Comparison of ENCODE assay signal across 1 cellular context in genomic region chr14:67491741-67492504, GRCh38.
TF ChIP-seq lines count a peak whose summit lies in the region.

No MANE protein-coding gene starts in this region.

TF ChIP-seq in H1, 55 proteins besides CTCF, POLR2A, EP300 and RAD21:
- TF ChIP-seq CEBPB (IDR thresholded peaks at IDR 0.05; ENCODE audit: low read depth, low read length), result no peak
- TF ChIP-seq MAX (IDR thresholded peaks at IDR 0.05), result peak; percentile 23; the same call in 1 of the 2 replicates
- no peak for TF ChIP-seq BRCA1 (IDR thresholded peaks at IDR 0.05; ENCODE audit: low read depth, low read length)
- TF ChIP-seq KDM4A (IDR thresholded peaks at IDR 0.05; ENCODE audit: low read depth, low read length, severe bottlenecking), result no peak
- TF ChIP-seq GTF2F1 (IDR thresholded peaks at IDR 0.05; ENCODE audit: borderline replicate concordance, low read depth, low read length), result no peak
- TF ChIP-seq TEAD4 (IDR thresholded peaks at IDR 0.05; ENCODE audit: low read depth, low read length), result no peak
TF ChIP-seq in H1: peak in this region for 1.
